2 cellular contexts compared by ENCODE assay signal in the genomic region with DNA sequence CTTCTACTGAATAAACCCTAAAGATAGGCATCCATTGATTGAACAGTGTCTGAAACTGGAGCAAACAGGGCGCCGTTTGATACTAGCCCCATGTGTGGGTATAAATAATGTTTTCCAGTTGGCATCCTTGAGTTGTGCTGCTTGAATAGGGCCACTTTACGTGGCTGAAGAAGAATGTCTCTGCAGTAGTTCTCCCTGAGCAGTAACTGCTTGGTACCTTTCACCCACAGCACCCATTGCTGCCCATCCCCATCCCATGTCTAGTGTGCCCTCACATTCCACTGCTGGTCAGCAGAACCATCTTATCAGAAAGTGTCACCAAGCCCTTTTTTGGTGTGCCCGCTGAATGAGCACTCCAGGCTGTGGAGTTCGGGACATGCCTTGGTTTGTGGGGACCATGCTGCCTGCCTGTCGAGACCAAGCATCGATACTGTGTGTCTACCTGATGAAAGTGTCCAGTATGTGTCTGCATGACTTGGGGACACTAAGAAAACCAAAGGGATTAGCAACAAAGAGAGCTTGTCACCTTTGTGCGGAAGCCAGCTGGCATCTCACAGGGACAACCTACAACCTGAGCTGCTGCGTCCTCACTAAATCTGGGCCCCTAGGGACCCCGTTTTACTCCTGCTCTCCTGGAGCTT.
TF ChIP-seq lines count a peak whose summit lies in the region.

No MANE protein-coding gene starts in this region.

TF ChIP-seq in GM23338, 12 proteins besides CTCF, POLR2A, EP300 and RAD21 (continues in another document):
- TF ChIP-seq ZNF462 (CRISPR knock-in tag; IDR thresholded peaks at IDR 0.05) (no peak), STAT1 (IDR thresholded peaks at IDR 0.05; ENCODE audit: unreplicated experiment) (no peak), EZH2 (IDR thresholded peaks at IDR 0.05; ENCODE audit: low read depth, unreplicated experiment) (no peak), EZH2phosphoT487 (IDR thresholded peaks at IDR 0.05; ENCODE audit: unreplicated experiment) (no peak), ZNF114 (CRISPR knock-in tag; IDR thresholded peaks at IDR 0.05) (no peak), CREB1 (CRISPR knock-in tag; IDR thresholded peaks at IDR 0.05; ENCODE audit: low read depth) (no peak), ZNF331 (CRISPR knock-in tag; IDR thresholded peaks at IDR 0.05; ENCODE audit: low read depth) (no peak), NANOG (IDR thresholded peaks at IDR 0.05; ENCODE audit: borderline replicate concordance) (no peak)
- TF ChIP-seq, protein P1, sequence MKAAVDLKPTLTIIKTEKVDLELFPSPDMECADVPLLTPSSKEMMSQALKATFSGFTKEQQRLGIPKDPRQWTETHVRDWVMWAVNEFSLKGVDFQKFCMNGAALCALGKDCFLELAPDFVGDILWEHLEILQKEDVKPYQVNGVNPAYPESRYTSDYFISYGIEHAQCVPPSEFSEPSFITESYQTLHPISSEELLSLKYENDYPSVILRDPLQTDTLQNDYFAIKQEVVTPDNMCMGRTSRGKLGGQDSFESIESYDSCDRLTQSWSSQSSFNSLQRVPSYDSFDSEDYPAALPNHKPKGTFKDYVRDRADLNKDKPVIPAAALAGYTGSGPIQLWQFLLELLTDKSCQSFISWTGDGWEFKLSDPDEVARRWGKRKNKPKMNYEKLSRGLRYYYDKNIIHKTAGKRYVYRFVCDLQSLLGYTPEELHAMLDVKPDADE (IDR thresholded peaks at IDR 0.05): no peak

TF ChIP-seq in HepG2, 621 proteins besides CTCF, POLR2A, EP300 and RAD21 (continued from another document):
- TF ChIP-seq, protein P2, sequence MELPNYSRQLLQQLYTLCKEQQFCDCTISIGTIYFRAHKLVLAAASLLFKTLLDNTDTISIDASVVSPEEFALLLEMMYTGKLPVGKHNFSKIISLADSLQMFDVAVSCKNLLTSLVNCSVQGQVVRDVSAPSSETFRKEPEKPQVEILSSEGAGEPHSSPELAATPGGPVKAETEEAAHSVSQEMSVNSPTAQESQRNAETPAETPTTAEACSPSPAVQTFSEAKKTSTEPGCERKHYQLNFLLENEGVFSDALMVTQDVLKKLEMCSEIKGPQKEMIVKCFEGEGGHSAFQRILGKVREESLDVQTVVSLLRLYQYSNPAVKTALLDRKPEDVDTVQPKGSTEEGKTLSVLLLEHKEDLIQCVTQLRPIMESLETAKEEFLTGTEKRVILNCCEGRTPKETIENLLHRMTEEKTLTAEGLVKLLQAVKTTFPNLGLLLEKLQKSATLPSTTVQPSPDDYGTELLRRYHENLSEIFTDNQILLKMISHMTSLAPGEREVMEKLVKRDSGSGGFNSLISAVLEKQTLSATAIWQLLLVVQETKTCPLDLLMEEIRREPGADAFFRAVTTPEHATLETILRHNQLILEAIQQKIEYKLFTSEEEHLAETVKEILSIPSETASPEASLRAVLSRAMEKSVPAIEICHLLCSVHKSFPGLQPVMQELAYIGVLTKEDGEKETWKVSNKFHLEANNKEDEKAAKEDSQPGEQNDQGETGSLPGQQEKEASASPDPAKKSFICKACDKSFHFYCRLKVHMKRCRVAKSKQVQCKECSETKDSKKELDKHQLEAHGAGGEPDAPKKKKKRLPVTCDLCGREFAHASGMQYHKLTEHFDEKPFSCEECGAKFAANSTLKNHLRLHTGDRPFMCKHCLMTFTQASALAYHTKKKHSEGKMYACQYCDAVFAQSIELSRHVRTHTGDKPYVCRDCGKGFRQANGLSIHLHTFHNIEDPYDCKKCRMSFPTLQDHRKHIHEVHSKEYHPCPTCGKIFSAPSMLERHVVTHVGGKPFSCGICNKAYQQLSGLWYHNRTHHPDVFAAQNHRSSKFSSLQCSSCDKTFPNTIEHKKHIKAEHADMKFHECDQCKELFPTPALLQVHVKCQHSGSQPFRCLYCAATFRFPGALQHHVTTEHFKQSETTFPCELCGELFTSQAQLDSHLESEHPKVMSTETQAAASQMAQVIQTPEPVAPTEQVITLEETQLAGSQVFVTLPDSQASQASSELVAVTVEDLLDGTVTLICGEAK (IDR thresholded peaks at IDR 0.05): no peak
- TF ChIP-seq, protein P2 (CRISPR knock-in tag; IDR thresholded peaks at IDR 0.05): no peak
